In genomic region chr22:29700949-29701927, GRCh38 we compare ENCODE assay signal across 9 cellular contexts. TPM values are rescaled to one million over a fixed set of nuclear protein-coding genes. Genes with fewer than 3 reads are reported as not detected.
DNase-seq lines count a peak whose midpoint lies in the region; ATAC-seq and TF ChIP-seq lines count a peak whose summit lies in the region.
"Had no signal": no experiment of that assay in that cellular context is flagged by ENCODE, and none has a peak within 500 bp of the region (broad histone marks: within the 10 kb centered on the region; RNA-seq: fewer than 3 reads in every experiment).

No MANE protein-coding gene starts in this region.

- peak; percentile 38 for DNase-seq in activated CD4-positive, alpha-beta T cell treated with anti-CD3 and anti-CD28 coated beads for 36 hours
- DNase-seq in activated CD4-positive, alpha-beta T cell treated with anti-CD3 and anti-CD28 coated beads for 1 hour, result no peak
- DNase-seq in NCI-H1092 treated with DMSO at 0.1 percent for 48 hours (lab: John Stamatoyannopoulos, UW) (peak; percentile 75), lung (ENCODE audit: low spot score) (peak; percentile 32), Right ventricle myocardium superior (no peak)
- DNase-seq in activated CD8-positive, alpha-beta T cell treated with anti-CD3 and anti-CD28 coated beads for 36 hours, result peak; percentile 46

- H3K9me3 ChIP-seq in lung (ENCODE audit: control insufficient read depth in 2 of 2, insufficient read depth in 1 of 2, low read length in 1 of 2), result peaks cover 0 to 2% of the 10 kb centered on the region in 2 donors

- peaks cover 2% of the 10 kb centered on the region for H3K27me3 Mint-ChIP-seq in activated CD4-positive, alpha-beta T cell treated with anti-CD3 and anti-CD28 coated beads for 36 hours
- peaks cover 2% of the 10 kb centered on the region for H3K27me3 Mint-ChIP-seq in activated CD8-positive, alpha-beta T cell treated with anti-CD3 and anti-CD28 coated beads for 36 hours

- no peak overlapping the region for H3K4me3 ChIP-seq in lung

- H3K36me3 ChIP-seq in lung (ENCODE audit: control insufficient read depth in 2 of 2, insufficient read depth in 2 of 2, low read length in 2 of 2), result peaks cover 0 to 7% of the 10 kb centered on the region in 2 donors

- no peak for TF ChIP-seq CTCF in activated CD8-positive, alpha-beta T cell treated with anti-CD3 and anti-CD28 coated beads for 36 hours (IDR thresholded peaks at IDR 0.05)
- no peak for TF ChIP-seq CTCF in lung (IDR thresholded peaks at IDR 0.05; ENCODE audit: control extremely low read depth, extremely low read depth)

- no peak overlapping the region for H3K27ac Mint-ChIP-seq in activated CD4-positive, alpha-beta T cell treated with anti-CD3 and anti-CD28 coated beads for 36 hours
- H3K27ac Mint-ChIP-seq in activated CD8-positive, alpha-beta T cell treated with anti-CD3 and anti-CD28 coated beads for 36 hours, result no peak overlapping the region

- H3K36me3 Mint-ChIP-seq in activated CD4-positive, alpha-beta T cell treated with anti-CD3 and anti-CD28 coated beads for 36 hours (ENCODE audit: low read depth), result no peaks in the 10 kb centered on the region
- H3K36me3 Mint-ChIP-seq in activated CD8-positive, alpha-beta T cell treated with anti-CD3 and anti-CD28 coated beads for 36 hours (ENCODE audit: low read depth), result no peaks in the 10 kb centered on the region

- no peaks in the 10 kb centered on the region for H3K9me3 Mint-ChIP-seq in activated CD4-positive, alpha-beta T cell treated with anti-CD3 and anti-CD28 coated beads for 36 hours (ENCODE audit: low read depth)
- H3K9me3 Mint-ChIP-seq in activated CD8-positive, alpha-beta T cell treated with anti-CD3 and anti-CD28 coated beads for 36 hours, result no peaks in the 10 kb centered on the region

- peaks cover 0 to 7% of the 10 kb centered on the region in 2 donors for H3K4me1 ChIP-seq in lung (ENCODE audit: control insufficient read depth in 2 of 2, insufficient read depth in 2 of 2, low read length in 2 of 2)

- no peak overlapping the region for H3K4me3 Mint-ChIP-seq in activated CD4-positive, alpha-beta T cell treated with anti-CD3 and anti-CD28 coated beads for 36 hours
- no peak overlapping the region for H3K4me3 Mint-ChIP-seq in activated CD8-positive, alpha-beta T cell treated with anti-CD3 and anti-CD28 coated beads for 36 hours

- no peak overlapping the region for H3K27ac ChIP-seq in lung (ENCODE audit: low read depth in 1 of 2, low read length in 1 of 2)

- intact Hi-C loops in activated CD4-positive, alpha-beta T cell treated with anti-CD3 and anti-CD28 coated beads for 36 hours (cut with DNase I, micrococcal nuclease), result no loop called here
- intact Hi-C loops in activated CD8-positive, alpha-beta T cell treated with anti-CD3 and anti-CD28 coated beads for 36 hours (cut with micrococcal nuclease), result no loop called here
- intact Hi-C loops in Right ventricle myocardium superior (cut with DNase I), result no loop called here

- CTCF ChIA-PET in activated CD4-positive, alpha-beta T cell treated with anti-CD3 and anti-CD28 coated beads for 36 hours (lab: Charles Lee), result interaction anchor here (0.6 to 1.5 kb wide), 7 partner anchors 15 to 385 kb away, joined by 3 to 7 read pairs (median 3); partner anchors contain the start of gene ZMAT5
- CTCF ChIA-PET in activated CD8-positive, alpha-beta T cell treated with anti-CD3 and anti-CD28 coated beads for 36 hours (lab: Charles Lee), result interaction anchor here (1.1 to 2.7 kb wide), 4 partner anchors 11 to 387 kb away, joined by 3 to 14 read pairs (median 5); no protein-coding TSS in a partner anchor

- POLR2A ChIA-PET in activated CD4-positive, alpha-beta T cell treated with anti-CD3 and anti-CD28 coated beads for 36 hours (lab: Charles Lee), result no interaction called here
- POLR2A ChIA-PET in activated CD8-positive, alpha-beta T cell treated with anti-CD3 and anti-CD28 coated beads for 36 hours (lab: Charles Lee), result no interaction called here

- H3K4me1 Mint-ChIP-seq in activated CD4-positive, alpha-beta T cell treated with anti-CD3 and anti-CD28 coated beads for 36 hours, result peaks cover 10% of the 10 kb centered on the region
- H3K4me1 Mint-ChIP-seq in activated CD8-positive, alpha-beta T cell treated with anti-CD3 and anti-CD28 coated beads for 36 hours (ENCODE audit: low read depth), result peaks cover 4% of the 10 kb centered on the region

- ATAC-seq in activated CD4-positive, alpha-beta T cell treated with anti-CD3 and anti-CD28 coated beads for 36 hours, result peak; percentile 79
- ATAC-seq in activated CD8-positive, alpha-beta T cell treated with anti-CD3 and anti-CD28 coated beads for 36 hours, result peak; percentile 78
- no peak for ATAC-seq in lung (ENCODE audit: insufficient read depth, low FRiP score)
- no peak for ATAC-seq in Right ventricle myocardium superior (ENCODE audit: poor library complexity)
- no peak for ATAC-seq in HG03039 (IDR thresholded peaks at IDR 0.05; ENCODE audit: unreplicated experiment)
- no peak for ATAC-seq in GM21381 (IDR thresholded peaks at IDR 0.05; ENCODE audit: unreplicated experiment)

- no peaks in the 10 kb centered on the region for H3K27me3 ChIP-seq in lung (ENCODE audit: control insufficient read depth, insufficient read depth)

- 33 to 36% methylated on average over 21 of the region's 21 CpGs for WGBS in lung, 2 donors

RNA-seq across cellular contexts. Expression of gene CABP7, which starts 18.6 kb away (rescaled TPM):
- total RNA-seq in activated CD4-positive, alpha-beta T cell treated with anti-CD3 and anti-CD28 coated beads for 36 hours, result not detected
- under 1 TPM in 1 of 2 experiments, not detected in 1; 0.09 TPM for total RNA-seq in activated CD8-positive, alpha-beta T cell treated with anti-CD3 and anti-CD28 coated beads for 36 hours
- under 1 TPM in 1 of 2 donors, not detected in 1; 0.06 TPM for total RNA-seq in lung
- polyA plus RNA-seq in lung, result under 1 TPM; 0.05 to 0.12 TPM
- not detected for total RNA-seq in Right ventricle myocardium superior
- total RNA-seq: skeletal muscle tissue had no signal

Comparison
In these comparisons a context has a peak if more than half of its experiments do, and no peak if none do; other contexts are left out.
1. DNase-seq: peak in activated CD4-positive, alpha-beta T cell treated with anti-CD3 and anti-CD28 coated beads for 36 hours (single experiment), NCI-H1092 treated with DMSO at 0.1 percent for 48 hours (single experiment), activated CD8-positive, alpha-beta T cell treated with anti-CD3 and anti-CD28 coated beads for 36 hours (single experiment) and lung (single experiment); none in activated CD4-positive, alpha-beta T cell treated with anti-CD3 and anti-CD28 coated beads for 1 hour (single experiment) and Right ventricle myocardium superior (single experiment).
2. ATAC-seq: peak in activated CD4-positive, alpha-beta T cell treated with anti-CD3 and anti-CD28 coated beads for 36 hours (single experiment) and activated CD8-positive, alpha-beta T cell treated with anti-CD3 and anti-CD28 coated beads for 36 hours (single experiment); none in lung (single experiment), Right ventricle myocardium superior (single experiment), HG03039 (single experiment) and GM21381 (single experiment).